In the genomic region with DNA sequence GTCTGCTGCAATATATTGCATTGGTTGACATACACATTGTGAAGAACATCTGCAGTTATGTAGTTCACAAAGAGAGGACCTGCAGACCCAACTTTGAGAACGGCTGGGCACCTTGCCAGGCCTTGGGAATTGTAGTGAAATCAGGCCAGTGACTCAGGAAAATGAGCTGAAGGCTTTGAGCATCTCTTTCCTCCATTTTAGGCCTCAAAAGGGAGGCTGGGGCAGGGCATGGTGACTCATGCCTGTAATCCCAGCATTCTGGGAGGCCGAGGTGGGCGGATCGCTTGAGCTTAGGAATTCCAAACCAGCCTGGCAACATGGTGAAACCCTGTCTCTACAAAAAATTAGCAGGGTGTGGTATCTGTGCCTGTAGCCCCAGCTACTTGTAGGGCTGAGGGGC, we compare ENCODE assay signal across 8 cellular contexts. TPM values are rescaled to one million over a fixed set of nuclear protein-coding genes. Genes with fewer than 3 reads are reported as not detected.
DNase-seq lines count a peak whose midpoint lies in the region; ATAC-seq and TF ChIP-seq lines count a peak whose summit lies in the region.

No MANE protein-coding gene starts in this region.

- H3K4me3 Mint-ChIP-seq in effector memory CD8-positive, alpha-beta T cell, result peak overlapping the region; percentile 90 to 91
- H3K4me3 Mint-ChIP-seq in naive B cell, result peak overlapping the region; percentile 87 to 100 (median 96)

- in situ Hi-C loops in GM13976 (cut with MboI; ENCODE audit: low sequenced_read_pairs, unreplicated experiment), result no loop called here

- peaks cover 12 to 17% of the 10 kb centered on the region in 2 donors for H3K4me1 Mint-ChIP-seq in effector memory CD8-positive, alpha-beta T cell (ENCODE audit: low read depth in 2 of 2)
- peaks cover 22 to 35% (median 24%) of the 10 kb centered on the region in 3 donors for H3K4me1 Mint-ChIP-seq in naive B cell

- TF ChIP-seq CTCF in Peyer's patch (IDR thresholded peaks at IDR 0.05) (no peak), GM20000 (IDR thresholded peaks at IDR 0.05; ENCODE audit: extremely low read depth, missing control alignments) (no peak), GM13976 (IDR thresholded peaks at IDR 0.05; ENCODE audit: borderline replicate concordance, control extremely low read depth, extremely low read depth, insufficient read depth, missing control alignments) (no peak)

- H3K27me3 Mint-ChIP-seq in effector memory CD8-positive, alpha-beta T cell, result no peaks in the 10 kb centered on the region
- no peaks in the 10 kb centered on the region for H3K27me3 Mint-ChIP-seq in naive B cell

- no peaks in the 10 kb centered on the region for H3K27me3 ChIP-seq in Peyer's patch

- TF ChIP-seq POLR2A in Peyer's patch (IDR thresholded peaks at IDR 0.05), result no peak

- no peaks in the 10 kb centered on the region for H3K9me3 Mint-ChIP-seq in effector memory CD8-positive, alpha-beta T cell
- H3K9me3 Mint-ChIP-seq in naive B cell, result no peaks in the 10 kb centered on the region

- peaks cover 0 to 4% (median 0%) of the 10 kb centered on the region in 3 donors for H3K36me3 ChIP-seq in Peyer's patch

- peak overlapping the region in 1 of 2 donors; percentile 96 for H3K27ac Mint-ChIP-seq in effector memory CD8-positive, alpha-beta T cell
- peak overlapping the region in 3 of 6 donors; percentile 20 to 94 (median 49) for H3K27ac Mint-ChIP-seq in naive B cell

- no peaks in the 10 kb centered on the region for H3K9me3 ChIP-seq in Peyer's patch

- peak overlapping the region in 1 of 4 donors; percentile 97 for H3K4me3 ChIP-seq in Peyer's patch

- peaks cover 9% of the 10 kb centered on the region for H3K36me3 Mint-ChIP-seq in effector memory CD8-positive, alpha-beta T cell (ENCODE audit: insufficient read depth)
- no peaks in the 10 kb centered on the region for H3K36me3 Mint-ChIP-seq in naive B cell

- no peak for ATAC-seq in effector memory CD8-positive, alpha-beta T cell (replicated peaks)
- ATAC-seq in naive B cell (ENCODE audit: low read depth in 2 of 2) (no peak), HG03354 (IDR thresholded peaks at IDR 0.05; ENCODE audit: poor library complexity, severe bottlenecking, unreplicated experiment) (no peak)

- peaks cover 0 to 25% (median 3%) of the 10 kb centered on the region in 4 donors for H3K4me1 ChIP-seq in Peyer's patch

- H3K27ac ChIP-seq in Peyer's patch, result no peak overlapping the region

- DNase-seq in NCI-H1417 (lab: John Stamatoyannopoulos, UW), result peak in 2 of 3 experiments; percentile 20 to 32
- no peak for DNase-seq in NCI-H1417 treated with DMSO at 0.1 percent for 48 hours (lab: John Stamatoyannopoulos, UW)
- DNase-seq in Peyer's patch, result peak in 2 of 3 donors; percentile 39 to 47
- DNase-seq in effector memory CD8-positive, alpha-beta T cell, result no peak
- no peak for DNase-seq in naive B cell
- no peak for DNase-seq in GM20000 (ENCODE audit: low spot score)
- DNase-seq in GM13976 (ENCODE audit: low spot score), result no peak

RNA-seq across cellular contexts. Expression of gene IPPK, which starts 1.4 kb away (rescaled TPM):
- total RNA-seq in Peyer's patch, result 10 to 100 TPM in 2 of 4 donors, 1 to 10 TPM in 2; 6.3 to 15.7 (median 10.1) TPM
- polyA plus RNA-seq in naive B cell (ENCODE audit: low read depth in 6 of 6), result 10 to 100 TPM in 1 of 6 donors, 1 to 10 TPM in 5; 4.1 to 12.8 (median 6.1) TPM

Comparison
In these comparisons a context has a peak if more than half of its experiments do, and no peak if none do; other contexts are left out.
1. DNase-seq: peak in NCI-H1417 (2 of 3) and Peyer's patch (2 of 3); none in NCI-H1417 treated with DMSO at 0.1 percent for 48 hours (single experiment), effector memory CD8-positive, alpha-beta T cell (0 of 3), naive B cell (single experiment), GM20000 (single experiment) and GM13976 (single experiment).